14 cellular contexts compared by ENCODE assay signal in genomic region chr2:241833101-241833937, GRCh38.
DNase-seq lines count a peak whose midpoint lies in the region; TF ChIP-seq lines count a peak whose summit lies in the region.
"Had no signal": no experiment of that assay in that cellular context is flagged by ENCODE, and none has a peak within 500 bp of the region (broad histone marks: within the 10 kb centered on the region; RNA-seq: fewer than 3 reads in every experiment).

No MANE protein-coding gene starts in this region.

- peaks cover 32% of the 10 kb centered on the region for H3K27me3 ChIP-seq in ACC112 (ENCODE audit: insufficient read depth, low read length)
- no peaks in the 10 kb centered on the region for H3K27me3 ChIP-seq in effector memory CD4-positive, alpha-beta T cell (replicated peaks; ENCODE audit: control insufficient read depth, insufficient read depth, low read length, poor library complexity, severe bottlenecking)

- no peaks in the 10 kb centered on the region for H3K9me3 ChIP-seq in effector memory CD4-positive, alpha-beta T cell (ENCODE audit: control insufficient read depth, low read length)
- H3K9me3 ChIP-seq: left lung had no signal

- peak overlapping the region; percentile 57 for H3K27ac ChIP-seq in ACC112 (ENCODE audit: low read depth, low read length)
- no peak overlapping the region for H3K27ac ChIP-seq in effector memory CD4-positive, alpha-beta T cell (ENCODE audit: insufficient read depth, low read length, poor library complexity, severe bottlenecking)
- H3K27ac ChIP-seq: epithelial cell of prostate, left lung had no signal

- DNase-seq in HS-5 (ENCODE audit: low read depth): peak; percentile 4
- peak; percentile 58 for DNase-seq in choroid plexus epithelial cell (ENCODE audit: low read depth)
- peak; percentile 32 for DNase-seq in left kidney (ENCODE audit: low read depth, low spot score)
- DNase-seq in effector memory CD4-positive, alpha-beta T cell: no peak
- no peak for DNase-seq in kidney tubule cell (ENCODE audit: low spot score)
- no peak for DNase-seq in activated naive CD4-positive, alpha-beta T cell treated with anti-CD3 and anti-CD28 coated beads, Interleukin-2, amount 50 U/mL, for 16 hours
- DNase-seq in NCI-H187 (lab: John Stamatoyannopoulos, UW): no peak
- DNase-seq: hypothalamus; KBM-7; left lung; NCI-H146; stimulated activated naive CD8-positive, alpha-beta T cell treated with anti-CD3 and anti-CD28 coated beads, Interleukin-15, Interleukin-2, amounts not matched to agents 100 U/mL and 50 U/mL, for 24 hours had no signal

- no peak for TF ChIP-seq CTCF in choroid plexus epithelial cell (conservative IDR thresholded peaks at IDR 0.05; ENCODE audit: low read depth, low read length)

- no peaks in the 10 kb centered on the region for H3K79me2 ChIP-seq in ACC112 (ENCODE audit: control insufficient read depth, insufficient read depth, low read length, unreplicated experiment)

- peaks cover 6% of the 10 kb centered on the region for H3K4me1 ChIP-seq in ACC112 (ENCODE audit: control insufficient read depth, insufficient read depth, low read length, unreplicated experiment)
- no peaks in the 10 kb centered on the region for H3K4me1 ChIP-seq in effector memory CD4-positive, alpha-beta T cell (ENCODE audit: control insufficient read depth, insufficient read depth, low read length, poor library complexity, severe bottlenecking)
- H3K4me1 ChIP-seq: left lung had no signal

- H3K4me3 ChIP-seq in ACC112 (ENCODE audit: low read depth, low read length): no peak overlapping the region
- H3K4me3 ChIP-seq in choroid plexus epithelial cell (ENCODE audit: low read depth, low read length): no peak overlapping the region
- no peak overlapping the region for H3K4me3 ChIP-seq in effector memory CD4-positive, alpha-beta T cell (ENCODE audit: insufficient read depth, low read depth, low read length, poor library complexity, severe bottlenecking)
- H3K4me3 ChIP-seq: left lung had no signal

- no peaks in the 10 kb centered on the region for H3K36me3 ChIP-seq in ACC112 (ENCODE audit: insufficient read depth, low read length)
- H3K36me3 ChIP-seq in effector memory CD4-positive, alpha-beta T cell (ENCODE audit: control insufficient read depth, insufficient read depth, low read length): no peaks in the 10 kb centered on the region
- H3K36me3 ChIP-seq: left lung had no signal

- H2AFZ ChIP-seq in ACC112 (ENCODE audit: low read length, unreplicated experiment): no peak overlapping the region

Comparison
In these comparisons a context has a peak if more than half of its experiments do, and no peak if none do; other contexts are left out.
1. DNase-seq: peak in HS-5 (single experiment), choroid plexus epithelial cell (single experiment) and left kidney (single experiment); none in effector memory CD4-positive, alpha-beta T cell (0 of 3), kidney tubule cell (single experiment), activated naive CD4-positive, alpha-beta T cell treated with anti-CD3 and anti-CD28 coated beads, Interleukin-2, amount 50 U/mL, for 16 hours (single experiment) and NCI-H187 (0 of 2).